Comparison of ENCODE assay signal across 14 cellular contexts in the genomic region with DNA sequence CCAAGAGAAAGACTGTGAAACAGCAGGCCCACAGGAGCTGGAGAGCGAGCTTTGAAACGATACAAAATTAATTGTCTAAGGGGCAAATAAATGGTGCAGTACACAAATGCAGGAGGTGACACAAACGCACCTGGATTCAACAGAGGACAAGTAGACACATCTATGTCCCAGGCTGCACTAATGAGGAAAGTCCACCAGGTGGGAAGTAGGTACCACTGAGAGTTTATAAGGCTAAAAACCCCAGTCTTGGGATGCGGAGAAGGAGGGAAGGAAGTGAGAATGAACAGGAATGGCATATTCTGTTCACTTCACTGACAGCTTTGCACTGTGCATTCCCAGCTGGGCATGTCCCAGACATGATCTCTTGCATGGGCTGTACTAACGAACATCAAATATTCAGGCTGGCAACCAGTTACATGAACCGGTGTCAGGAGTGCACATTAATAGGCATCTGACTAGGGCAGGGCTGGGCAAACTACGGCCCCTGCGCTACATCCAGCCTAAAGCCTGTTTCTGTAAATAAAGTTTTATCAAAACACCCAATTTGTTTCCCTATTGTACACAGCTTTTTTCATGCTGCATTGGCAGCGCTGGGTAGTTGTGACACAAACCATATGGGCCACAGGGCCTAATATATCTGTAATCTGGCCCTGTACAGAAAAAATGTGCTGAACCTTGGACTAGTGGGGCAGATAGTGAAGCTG.
A peak's percentile ranks its signal among the peaks of the same experiment; 100 is the strongest.
DNase-seq lines count a peak whose midpoint lies in the region; TF ChIP-seq lines count a peak whose summit lies in the region.
"Had no signal": no experiment of that assay in that cellular context is flagged by ENCODE, and none has a peak within 500 bp of the region (broad histone marks: within the 10 kb centered on the region; RNA-seq: fewer than 3 reads in every experiment).

No MANE protein-coding gene starts in this region.

- H3K4me1 ChIP-seq in SK-N-SH (ENCODE audit: control insufficient read depth in 1 of 2, insufficient read depth in 2 of 2, low read depth in 1 of 2, low read length in 1 of 2): peaks cover 9 to 38% of the 10 kb centered on the region in 2 experiments; a peak in 3 of 4 replicates
- H3K4me1 ChIP-seq: prostate gland had no signal

- POLR2A ChIA-PET in SK-N-SH (lab: Yijun Ruan, JAX): no interaction called here

- H3K4me3 ChIP-seq in SK-N-SH (ENCODE audit: low read depth in 2 of 2, low read length in 1 of 2) (no peak overlapping the region), epithelial cell of esophagus (ENCODE audit: low read length) (no peak overlapping the region), coronary artery (no peak overlapping the region)
- H3K4me3 ChIP-seq: prostate gland, thyroid gland had no signal

- H3K4me2 ChIP-seq in SK-N-SH: peak overlapping the region; percentile 18; the same call in 1 of the 2 replicates

- TF ChIP-seq EP300 in SK-N-SH (IDR thresholded peaks at IDR 0.05; ENCODE audit: borderline replicate concordance in 1 of 2, low read depth in 1 of 2, low read length in 1 of 2): no peak

- peak overlapping the region; percentile 23 for H3K27ac Mint-ChIP-seq in neural crest cell (ENCODE audit: unreplicated experiment)
- H3K27ac Mint-ChIP-seq: activated naive CD8-positive, alpha-beta T cell treated with anti-CD3 and anti-CD28 coated beads, Interleukin-2, amount 10 ng/mL, durations not matched to agents 7 days and 5 days; B cell; immature natural killer cell had no signal

- H3K27me3 ChIP-seq in SK-N-SH (ENCODE audit: insufficient read depth): no peaks in the 10 kb centered on the region
- H3K27me3 ChIP-seq: thyroid gland had no signal

- H3K27ac ChIP-seq in SK-N-SH (ENCODE audit: low read depth in 2 of 2, low read length in 1 of 2): peak overlapping the region; percentile 50 to 83; a peak in 3 of 4 replicates
- H3K27ac ChIP-seq in coronary artery: no peak overlapping the region
- H3K27ac ChIP-seq: thyroid gland had no signal

- no peaks in the 10 kb centered on the region for H3K9me3 Mint-ChIP-seq in neural crest cell
- H3K9me3 Mint-ChIP-seq: activated naive CD8-positive, alpha-beta T cell treated with anti-CD3 and anti-CD28 coated beads, Interleukin-2, amount 10 ng/mL, durations not matched to agents 7 days and 5 days; immature natural killer cell had no signal

- TF ChIP-seq RAD21 in SK-N-SH (IDR thresholded peaks at IDR 0.05; ENCODE audit: low read length): no peak

- TF ChIP-seq CTCF in SK-N-SH (IDR thresholded peaks at IDR 0.05) (no peak), epithelial cell of esophagus (IDR thresholded peaks at IDR 0.05; ENCODE audit: insufficient read depth, low read depth, low read length, missing control alignments) (no peak), neural crest cell (conservative IDR thresholded peaks at IDR 0.05) (peak; percentile 23), coronary artery (IDR thresholded peaks at IDR 0.05) (no peak)

- no peaks in the 10 kb centered on the region for H3K27me3 Mint-ChIP-seq in neural crest cell (ENCODE audit: low read depth)

- no peak overlapping the region for H3K4me3 Mint-ChIP-seq in neural crest cell
- H3K4me3 Mint-ChIP-seq: activated naive CD8-positive, alpha-beta T cell treated with anti-CD3 and anti-CD28 coated beads, Interleukin-2, amount 10 ng/mL, durations not matched to agents 7 days and 5 days; B cell; immature natural killer cell had no signal

- CTCF ChIA-PET in SK-N-SH (lab: Yijun Ruan, JAX): interaction anchor here (0.8 to 2.4 kb wide), 4 partner anchors 22 to 57 kb away, joined by 3 to 8 read pairs (median 6); no protein-coding TSS in a partner anchor

- H3K36me3 ChIP-seq in SK-N-SH (replicated peaks in 1 of 2; ENCODE audit: control insufficient read depth in 1 of 2, insufficient read depth in 2 of 2, low read length in 1 of 2): peaks cover 0 to 2% of the 10 kb centered on the region in 2 experiments
- H3K36me3 ChIP-seq: prostate gland, thyroid gland had no signal

- H3K4me1 Mint-ChIP-seq in neural crest cell: peaks cover 59% of the 10 kb centered on the region
- H3K4me1 Mint-ChIP-seq: activated naive CD8-positive, alpha-beta T cell treated with anti-CD3 and anti-CD28 coated beads, Interleukin-2, amount 10 ng/mL, durations not matched to agents 7 days and 5 days; B cell had no signal

- H3K79me2 ChIP-seq in SK-N-SH (ENCODE audit: insufficient read depth): peaks cover 98% of the 10 kb centered on the region

- H3K9me2 ChIP-seq in SK-N-SH: no peaks in the 10 kb centered on the region

- H3K36me3 Mint-ChIP-seq in neural crest cell (ENCODE audit: low read depth): no peaks in the 10 kb centered on the region
- H3K36me3 Mint-ChIP-seq: activated naive CD8-positive, alpha-beta T cell treated with anti-CD3 and anti-CD28 coated beads, Interleukin-2, amount 10 ng/mL, durations not matched to agents 7 days and 5 days; immature natural killer cell had no signal

- 84% methylated on average over 9 of the region's 9 CpGs for WGBS in SK-N-SH (ENCODE audit: low lambda C conversion rate)

- H4K20me1 ChIP-seq in SK-N-SH (ENCODE audit: insufficient read depth): peaks cover 10% of the 10 kb centered on the region

- H3K9me3 ChIP-seq in SK-N-SH: no peaks in the 10 kb centered on the region
- H3K9me3 ChIP-seq: prostate gland, thyroid gland had no signal

- H3F3A ChIP-seq in SK-N-SH (replicated peaks; ENCODE audit: insufficient read depth): peaks cover 23% of the 10 kb centered on the region

- H3K9ac ChIP-seq in SK-N-SH: peak overlapping the region; percentile 12; the same call in 1 of the 2 replicates

- H2AFZ ChIP-seq in SK-N-SH (ENCODE audit: low read depth): no peak overlapping the region

- peak; percentile 68 for DNase-seq in DMS 273 (lab: John Stamatoyannopoulos, UW; ENCODE audit: unreplicated experiment)
- no peak for DNase-seq in SK-N-SH
- DNase-seq in epithelial cell of esophagus (ENCODE audit: low read depth): peak; percentile 83
- DNase-seq in neural crest cell (ENCODE audit: low read depth, low spot score): no peak
- no peak for DNase-seq in COLO668 (lab: John Stamatoyannopoulos, UW; ENCODE audit: unreplicated experiment)
- no peak for DNase-seq in activated CD4-positive, alpha-beta T cell treated with anti-CD3 and anti-CD28 coated beads for 1 hour
- no peak for DNase-seq in coronary artery (ENCODE audit: low spot score)
- DNase-seq in COLO829 (ENCODE audit: low spot score): no peak
- DNase-seq: activated naive CD8-positive, alpha-beta T cell treated with anti-CD3 and anti-CD28 coated beads, Interleukin-2, amount 10 ng/mL, durations not matched to agents 7 days and 5 days; immature natural killer cell; NCI-H1105 treated with DMSO at 0.1 percent for 48 hours; thyroid gland had no signal

TF ChIP-seq in SK-N-SH, 30 proteins besides CTCF, POLR2A, EP300 and RAD21:
- TF ChIP-seq ELF1 (IDR thresholded peaks at IDR 0.05) (no peak), CHD2 (IDR thresholded peaks at IDR 0.05; ENCODE audit: low read length, partially characterized antibody) (no peak), JUND (IDR thresholded peaks at IDR 0.05) (no peak), GATA2 (CRISPR knock-in tag; IDR thresholded peaks at IDR 0.05) (no peak), FOXJ3 (CRISPR knock-in tag; IDR thresholded peaks at IDR 0.05) (no peak), TAF1 (IDR thresholded peaks at IDR 0.05; ENCODE audit: borderline replicate concordance, low read depth, low read length) (no peak), NRF1 (IDR thresholded peaks at IDR 0.05; ENCODE audit: low read depth, low read length) (no peak), FOXM1 (IDR thresholded peaks at IDR 0.05; ENCODE audit: low read depth) (no peak)
- TF ChIP-seq, protein P1, sequence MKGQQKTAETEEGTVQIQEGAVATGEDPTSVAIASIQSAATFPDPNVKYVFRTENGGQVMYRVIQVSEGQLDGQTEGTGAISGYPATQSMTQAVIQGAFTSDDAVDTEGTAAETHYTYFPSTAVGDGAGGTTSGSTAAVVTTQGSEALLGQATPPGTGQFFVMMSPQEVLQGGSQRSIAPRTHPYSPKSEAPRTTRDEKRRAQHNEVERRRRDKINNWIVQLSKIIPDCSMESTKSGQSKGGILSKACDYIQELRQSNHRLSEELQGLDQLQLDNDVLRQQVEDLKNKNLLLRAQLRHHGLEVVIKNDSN (IDR thresholded peaks at IDR 0.05; ENCODE audit: borderline replicate concordance, low read depth): no peak
- TF ChIP-seq, protein P2, sequence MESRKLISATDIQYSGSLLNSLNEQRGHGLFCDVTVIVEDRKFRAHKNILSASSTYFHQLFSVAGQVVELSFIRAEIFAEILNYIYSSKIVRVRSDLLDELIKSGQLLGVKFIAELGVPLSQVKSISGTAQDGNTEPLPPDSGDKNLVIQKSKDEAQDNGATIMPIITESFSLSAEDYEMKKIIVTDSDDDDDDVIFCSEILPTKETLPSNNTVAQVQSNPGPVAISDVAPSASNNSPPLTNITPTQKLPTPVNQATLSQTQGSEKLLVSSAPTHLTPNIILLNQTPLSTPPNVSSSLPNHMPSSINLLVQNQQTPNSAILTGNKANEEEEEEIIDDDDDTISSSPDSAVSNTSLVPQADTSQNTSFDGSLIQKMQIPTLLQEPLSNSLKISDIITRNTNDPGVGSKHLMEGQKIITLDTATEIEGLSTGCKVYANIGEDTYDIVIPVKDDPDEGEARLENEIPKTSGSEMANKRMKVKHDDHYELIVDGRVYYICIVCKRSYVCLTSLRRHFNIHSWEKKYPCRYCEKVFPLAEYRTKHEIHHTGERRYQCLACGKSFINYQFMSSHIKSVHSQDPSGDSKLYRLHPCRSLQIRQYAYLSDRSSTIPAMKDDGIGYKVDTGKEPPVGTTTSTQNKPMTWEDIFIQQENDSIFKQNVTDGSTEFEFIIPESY (IDR thresholded peaks at IDR 0.05; ENCODE audit: borderline replicate concordance, low read depth): no peak
- TF ChIP-seq, protein P3, sequence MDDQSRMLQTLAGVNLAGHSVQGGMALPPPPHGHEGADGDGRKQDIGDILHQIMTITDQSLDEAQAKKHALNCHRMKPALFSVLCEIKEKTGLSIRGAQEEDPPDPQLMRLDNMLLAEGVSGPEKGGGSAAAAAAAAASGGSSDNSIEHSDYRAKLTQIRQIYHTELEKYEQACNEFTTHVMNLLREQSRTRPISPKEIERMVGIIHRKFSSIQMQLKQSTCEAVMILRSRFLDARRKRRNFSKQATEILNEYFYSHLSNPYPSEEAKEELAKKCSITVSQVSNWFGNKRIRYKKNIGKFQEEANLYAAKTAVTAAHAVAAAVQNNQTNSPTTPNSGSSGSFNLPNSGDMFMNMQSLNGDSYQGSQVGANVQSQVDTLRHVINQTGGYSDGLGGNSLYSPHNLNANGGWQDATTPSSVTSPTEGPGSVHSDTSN (IDR thresholded peaks at IDR 0.05): no peak

Comparison
In these comparisons a context has a peak if more than half of its experiments do, and no peak if none do; other contexts are left out.
1. DNase-seq: peak in DMS 273 (single experiment) and epithelial cell of esophagus (single experiment); none in SK-N-SH (single experiment), neural crest cell (single experiment), COLO668 (single experiment), activated CD4-positive, alpha-beta T cell treated with anti-CD3 and anti-CD28 coated beads for 1 hour (single experiment), coronary artery (single experiment) and COLO829 (single experiment).
2. H3K27ac ChIP-seq: peak in SK-N-SH (2 of 2); none in coronary artery (0 of 2).